14 cellular contexts compared by ENCODE assay signal in genomic region chr12:3214508-3215365, GRCh38.
DNase-seq lines count a peak whose midpoint lies in the region; TF ChIP-seq lines count a peak whose summit lies in the region.
"Had no signal": no experiment of that assay in that cellular context is flagged by ENCODE, and none has a peak within 500 bp of the region (broad histone marks: within the 10 kb centered on the region; RNA-seq: fewer than 3 reads in every experiment).

No MANE protein-coding gene starts in this region.

- BruUV-seq in A673 (replicated peaks; lab: Mats Ljungman, UMichigan): no TSS peak

- H3K9me3 ChIP-seq in A673 (ENCODE audit: low read depth, low read length, poor library complexity, severe bottlenecking) (no peaks in the 10 kb centered on the region), HUES48 (ENCODE audit: control insufficient read depth, insufficient read depth, low read length) (no peaks in the 10 kb centered on the region)
- H3K9me3 ChIP-seq: SJCRH30, vagina had no signal

- H3K27me3 Mint-ChIP-seq in activated naive CD8-positive, alpha-beta T cell treated with anti-CD3 and anti-CD28 coated beads for 36 hours: no peaks in the 10 kb centered on the region

- no peak overlapping the region for H3K9ac ChIP-seq in HUES48 (ENCODE audit: low read depth, low read length)

- no peak overlapping the region for H3K4me3 Mint-ChIP-seq in activated naive CD8-positive, alpha-beta T cell treated with anti-CD3 and anti-CD28 coated beads for 36 hours

- no peaks in the 10 kb centered on the region for H3K4me1 Mint-ChIP-seq in activated naive CD8-positive, alpha-beta T cell treated with anti-CD3 and anti-CD28 coated beads for 36 hours

- H3K4me3 ChIP-seq in A673 (ENCODE audit: low read depth, low read length, poor library complexity, severe bottlenecking) (no peak overlapping the region), HUES48 (ENCODE audit: low read depth, low read length) (no peak overlapping the region)
- H3K4me3 ChIP-seq: SJCRH30, vagina had no signal

- TF ChIP-seq CTCF in A673 (conservative IDR thresholded peaks at IDR 0.05; ENCODE audit: low read depth, low read length) (no peak), GM20000 (IDR thresholded peaks at IDR 0.05; ENCODE audit: extremely low read depth, missing control alignments) (no peak)

- H3K36me3 ChIP-seq in A673 (ENCODE audit: insufficient read depth, low read length, poor library complexity, severe bottlenecking): no peaks in the 10 kb centered on the region
- H3K36me3 ChIP-seq in HUES48 (ENCODE audit: control insufficient read depth, insufficient read depth, low read length): no peaks in the 10 kb centered on the region
- H3K36me3 ChIP-seq: vagina had no signal

- H3K36me3 Mint-ChIP-seq in activated naive CD8-positive, alpha-beta T cell treated with anti-CD3 and anti-CD28 coated beads for 36 hours: no peaks in the 10 kb centered on the region

- POLR2A ChIA-PET in A673 (lab: Charles Lee; ENCODE audit: low non-redundant PET): no interaction called here

- CTCF ChIA-PET in A673 (lab: Charles Lee): interaction anchor here (0.7 kb wide), 1 partner anchor 61 kb away, joined by 3 read pairs; no protein-coding TSS in a partner anchor

- H3K4me1 ChIP-seq in A673 (ENCODE audit: insufficient read depth, low read length, poor library complexity, severe bottlenecking) (peaks cover 44% of the 10 kb centered on the region), HUES48 (ENCODE audit: control insufficient read depth, insufficient read depth, low read length) (peaks cover 20% of the 10 kb centered on the region)

- H3K27ac ChIP-seq in A673 (ENCODE audit: low read depth, low read length, poor library complexity, severe bottlenecking) (peak overlapping the region; percentile 68), HUES48 (ENCODE audit: low read depth, low read length) (peak overlapping the region; percentile 1)
- H3K27ac ChIP-seq: epithelial cell of prostate, SJCRH30, vagina had no signal

- intact Hi-C loops in A673 (cut with micrococcal nuclease; ENCODE audit: unreplicated experiment) (no loop called here), head of caudate nucleus (cut with DNase I) (no loop called here)

- H3K27ac Mint-ChIP-seq in activated naive CD8-positive, alpha-beta T cell treated with anti-CD3 and anti-CD28 coated beads for 36 hours: no peak overlapping the region

- no peaks in the 10 kb centered on the region for H3K9me3 Mint-ChIP-seq in activated naive CD8-positive, alpha-beta T cell treated with anti-CD3 and anti-CD28 coated beads for 36 hours

- DNase-seq in A673 (ENCODE audit: low spot score) (no peak), NCI-H2227 treated with DMSO at 0.1 percent for 48 hours (lab: John Stamatoyannopoulos, UW) (peak; percentile 34), head of caudate nucleus (peak in 40 of 42 donors; percentile 46 to 96 (median 76)), dedifferentiated amniotic fluid mesenchymal stem cell (ENCODE audit: extremely low spot score) (no peak), GM20000 (ENCODE audit: low spot score) (no peak)
- no peak for DNase-seq in central memory CD4-positive, alpha-beta T cell
- DNase-seq in activated naive CD8-positive, alpha-beta T cell treated with anti-CD3 and anti-CD28 coated beads for 36 hours: no peak
- DNase-seq: activated CD4-positive, alpha-beta T cell treated with anti-CD3 and anti-CD28 coated beads for 1 hour; SJCRH30; stimulated activated CD4-positive, alpha-beta T cell treated with anti-CD3 and anti-CD28 coated beads, Interleukin-12 subunit alpha, Interleukin-12 subunit beta, amount 100 ng/mL, for 4 hours; stimulated activated CD8-positive, alpha-beta memory T cell treated with anti-CD3 and anti-CD28 coated beads, Interleukin-4, amount 100 ng/mL, for 48 hours had no signal

- H3K27me3 ChIP-seq in A673 (replicated peaks; ENCODE audit: insufficient read depth, low read depth, low read length, poor library complexity) (no peaks in the 10 kb centered on the region), HUES48 (ENCODE audit: control insufficient read depth, insufficient read depth, low read length) (no peaks in the 10 kb centered on the region)
- H3K27me3 ChIP-seq: SJCRH30, vagina had no signal

Comparison
In these comparisons a context has a peak if more than half of its experiments do, and no peak if none do; other contexts are left out.
1. DNase-seq: peak in NCI-H2227 treated with DMSO at 0.1 percent for 48 hours (single experiment) and head of caudate nucleus (40 of 42); none in A673 (single experiment), central memory CD4-positive, alpha-beta T cell (single experiment), activated naive CD8-positive, alpha-beta T cell treated with anti-CD3 and anti-CD28 coated beads for 36 hours (single experiment), dedifferentiated amniotic fluid mesenchymal stem cell (single experiment) and GM20000 (single experiment).